In the genomic region with DNA sequence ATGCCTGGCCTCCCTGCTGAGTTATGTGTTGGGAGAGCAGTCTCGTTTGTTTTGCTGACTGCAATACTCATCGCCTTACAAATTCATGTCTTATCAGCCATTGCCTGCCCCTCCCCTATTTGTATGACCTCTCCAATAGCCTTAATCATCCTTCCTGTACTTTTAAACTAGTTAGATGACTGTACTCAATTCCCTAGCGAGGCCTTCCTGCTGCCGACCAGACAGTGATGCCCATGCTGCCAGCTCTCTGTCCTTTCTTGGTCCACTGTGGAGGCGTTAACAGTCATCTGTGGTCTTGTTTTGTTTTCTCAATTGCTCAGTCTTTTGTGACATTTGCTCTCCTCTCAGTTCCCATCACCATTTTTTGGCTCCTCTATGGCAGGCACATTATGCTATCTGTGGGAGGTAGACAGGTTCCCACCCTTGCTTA, we compare ENCODE assay signal across 9 cellular contexts. TPM values are rescaled to one million over a fixed set of nuclear protein-coding genes. Genes with fewer than 3 reads are reported as not detected.
A peak's percentile ranks its signal among the peaks of the same experiment; 100 is the strongest.
DNase-seq lines count a peak whose midpoint lies in the region; ATAC-seq, FAIRE-seq and TF ChIP-seq lines count a peak whose summit lies in the region.
"Had no signal": no experiment of that assay in that cellular context is flagged by ENCODE, and none has a peak within 500 bp of the region (broad histone marks: within the 10 kb centered on the region; RNA-seq: fewer than 3 reads in every experiment).

No MANE protein-coding gene starts in this region.

- TF ChIP-seq POLR2A in GM12891 (IDR thresholded peaks at IDR 0.05; ENCODE audit: low read depth, low read length), result no peak

- ATAC-seq in omental fat pad (ENCODE audit: low FRiP score) (peak; percentile 79), GM19035 (IDR thresholded peaks at IDR 0.05; ENCODE audit: unreplicated experiment) (no peak)

- FAIRE-seq in GM12891 (lab: Jason Lieb, UNC), result peak; percentile 79

- TF ChIP-seq CTCF in omental fat pad (IDR thresholded peaks at IDR 0.05), result no peak

- DNase-seq in GM12891 (ENCODE audit: insufficient read length, low spot score), result no peak
- peak; percentile 83 for DNase-seq in RKO (ENCODE audit: low spot score)
- DNase-seq in dedifferentiated amniotic fluid mesenchymal stem cell (ENCODE audit: extremely low spot score), result peak; percentile 41
- no peak for DNase-seq in omental fat pad (ENCODE audit: low spot score)
- no peak for DNase-seq in effector CD4-positive, alpha-beta T cell
- DNase-seq in germinal center (ENCODE audit: low spot score), result no peak
- DNase-seq in NOMO-1 treated with dmso at 0.1 percent for 144 hours (lab: John Stamatoyannopoulos, UW; ENCODE audit: unreplicated experiment), result no peak
- DNase-seq: KBM-7 had no signal

TF ChIP-seq in GM12891, 5 proteins besides CTCF, POLR2A, EP300 and RAD21:
- TF ChIP-seq TAF1 (IDR thresholded peaks at IDR 0.05; ENCODE audit: low read depth, low read length) (no peak), SPI1 (IDR thresholded peaks at IDR 0.05; ENCODE audit: low read depth, low read length) (peak; percentile 46; the same call in 1 of the 2 replicates)
TF ChIP-seq in GM12891: peak in this region for 1.

RNA-seq across cellular contexts. Expression of a gene that starts 20.3 kb away (rescaled TPM):
- 0.44 TPM for polyA plus RNA-seq in GM12891 (2012; ENCODE audit: low read depth, missing spikeins)
- 1 to 10 TPM; 2.0 to 5.4 (median 3.7) TPM for total RNA-seq in omental fat pad

Comparison
In these comparisons a context has a peak if more than half of its experiments do, and no peak if none do; other contexts are left out.
1. DNase-seq: peak in RKO (single experiment) and dedifferentiated amniotic fluid mesenchymal stem cell (single experiment); none in GM12891 (single experiment), omental fat pad (single experiment), effector CD4-positive, alpha-beta T cell (single experiment), germinal center (single experiment) and NOMO-1 treated with dmso at 0.1 percent for 144 hours (single experiment).